In genomic region chr2:203998195-203998804, GRCh38 we compare ENCODE assay signal across 14 cellular contexts.
DNase-seq lines count a peak whose midpoint lies in the region; ATAC-seq and TF ChIP-seq lines count a peak whose summit lies in the region.
"Had no signal": no experiment of that assay in that cellular context is flagged by ENCODE, and none has a peak within 500 bp of the region (broad histone marks: within the 10 kb centered on the region; RNA-seq: fewer than 3 reads in every experiment).

No MANE protein-coding gene starts in this region.

- H3K27ac ChIP-seq in heart left ventricle (no peak overlapping the region), aorta (ENCODE audit: low read depth in 1 of 2, low read length in 2 of 2) (peak overlapping the region in 1 of 2 donors; percentile 49)
- H3K27ac ChIP-seq: pancreas had no signal

- H3K4me1 ChIP-seq in heart left ventricle (peaks cover 0 to 39% (median 0%) of the 10 kb centered on the region in 12 donors), aorta (ENCODE audit: control insufficient read depth in 1 of 2, insufficient read depth in 2 of 2, low read length in 2 of 2) (peaks cover 4 to 13% of the 10 kb centered on the region in 2 donors)
- H3K4me1 ChIP-seq: BE2C, HAP-1, pancreas had no signal

- H3K27me3 Mint-ChIP-seq in activated naive CD8-positive, alpha-beta T cell, result no peaks in the 10 kb centered on the region

- no peaks in the 10 kb centered on the region for H3K36me3 ChIP-seq in heart left ventricle
- no peaks in the 10 kb centered on the region for H3K36me3 ChIP-seq in aorta (ENCODE audit: control insufficient read depth in 1 of 2, insufficient read depth in 2 of 2, low read length in 1 of 2)
- H3K36me3 ChIP-seq: BE2C, HAP-1, pancreas had no signal

- TF ChIP-seq POLR2A in heart left ventricle (IDR thresholded peaks at IDR 0.05), result no peak

- no peaks in the 10 kb centered on the region for H3K9me3 ChIP-seq in heart left ventricle
- no peaks in the 10 kb centered on the region for H3K9me3 ChIP-seq in aorta (ENCODE audit: control insufficient read depth, low read length)
- H3K9me3 ChIP-seq: BE2C, HAP-1, pancreas had no signal

- no peak overlapping the region for H3K4me3 ChIP-seq in heart left ventricle
- H3K4me3 ChIP-seq in fibroblast of the aortic adventitia (ENCODE audit: low read depth, low read length), result no peak overlapping the region
- H3K4me3 ChIP-seq in aorta (ENCODE audit: low read length in 2 of 2), result no peak overlapping the region
- H3K4me3 ChIP-seq: HAP-1, pancreas had no signal

- intact Hi-C loops in heart left ventricle (cut with DNase I) (no loop called here), Right ventricle myocardium inferior (cut with DNase I) (no loop called here), aorta (cut with DNase I) (no loop called here), left ventricle myocardium superior (cut with micrococcal nuclease) (no loop called here)

- H3K27me3 ChIP-seq in heart left ventricle (no peaks in the 10 kb centered on the region), aorta (ENCODE audit: control insufficient read depth in 1 of 2, insufficient read depth in 2 of 2, low read length in 1 of 2) (no peaks in the 10 kb centered on the region)
- H3K27me3 ChIP-seq: BE2C, pancreas had no signal

- TF ChIP-seq CTCF in heart left ventricle (IDR thresholded peaks at IDR 0.05), result no peak
- TF ChIP-seq CTCF in fibroblast of the aortic adventitia (IDR thresholded peaks at IDR 0.05; ENCODE audit: insufficient read depth, low read length), result no peak

- 56 to 78% (median 67%) methylated on average over 3 of the region's 3 CpGs for WGBS in heart left ventricle, 4 donors
- WGBS in aorta, 2 donors, result 42 to 43% methylated on average over 3 of the region's 3 CpGs

- ATAC-seq in heart left ventricle, result peak in 3 of 4 donors; percentile 20 to 74 (median 53)
- ATAC-seq in Right ventricle myocardium inferior, result no peak
- peak; percentile 63 for ATAC-seq in aorta (ENCODE audit: low FRiP score)
- ATAC-seq in GM21381 (IDR thresholded peaks at IDR 0.05; ENCODE audit: unreplicated experiment), result no peak
- ATAC-seq in left ventricle myocardium superior, result no peak

- peak overlapping the region; percentile 90 for H3K27ac Mint-ChIP-seq in activated naive CD8-positive, alpha-beta T cell
- H3K27ac Mint-ChIP-seq: memory B cell had no signal

- H3K9me3 Mint-ChIP-seq in activated naive CD8-positive, alpha-beta T cell (ENCODE audit: low read depth), result peaks cover 7% of the 10 kb centered on the region

- peaks cover 7% of the 10 kb centered on the region for H3K36me3 Mint-ChIP-seq in activated naive CD8-positive, alpha-beta T cell
- H3K36me3 Mint-ChIP-seq: memory B cell had no signal

- H3K4me3 Mint-ChIP-seq in activated naive CD8-positive, alpha-beta T cell, result peak overlapping the region; percentile 44
- H3K4me3 Mint-ChIP-seq: memory B cell had no signal

- H3K4me1 Mint-ChIP-seq in activated naive CD8-positive, alpha-beta T cell (ENCODE audit: low read depth), result peaks cover 69% of the 10 kb centered on the region
- H3K4me1 Mint-ChIP-seq: memory B cell had no signal

- no peak for DNase-seq in heart left ventricle
- DNase-seq in Right ventricle myocardium inferior (ENCODE audit: missing footprints), result no peak
- peak; percentile 52 for DNase-seq in fibroblast of the aortic adventitia (ENCODE audit: low read depth)
- DNase-seq in aorta, result no peak
- DNase-seq in Ammon's horn (ENCODE audit: low spot score), result no peak
- no peak for DNase-seq in left ventricle myocardium superior
- DNase-seq: activated CD4-positive, alpha-beta T cell treated with anti-CD3 and anti-CD28 coated beads for 1 hour; BE2C; NCI-H2171 treated with DMSO at 0.1 percent for 48 hours; pancreas had no signal

Comparison
In these comparisons a context has a peak if more than half of its experiments do, and no peak if none do; other contexts are left out.
1. ATAC-seq: peak in heart left ventricle (3 of 4) and aorta (single experiment); none in Right ventricle myocardium inferior (single experiment), GM21381 (single experiment) and left ventricle myocardium superior (single experiment).